ENCODE assay signal across 13 cellular contexts in the genomic region with DNA sequence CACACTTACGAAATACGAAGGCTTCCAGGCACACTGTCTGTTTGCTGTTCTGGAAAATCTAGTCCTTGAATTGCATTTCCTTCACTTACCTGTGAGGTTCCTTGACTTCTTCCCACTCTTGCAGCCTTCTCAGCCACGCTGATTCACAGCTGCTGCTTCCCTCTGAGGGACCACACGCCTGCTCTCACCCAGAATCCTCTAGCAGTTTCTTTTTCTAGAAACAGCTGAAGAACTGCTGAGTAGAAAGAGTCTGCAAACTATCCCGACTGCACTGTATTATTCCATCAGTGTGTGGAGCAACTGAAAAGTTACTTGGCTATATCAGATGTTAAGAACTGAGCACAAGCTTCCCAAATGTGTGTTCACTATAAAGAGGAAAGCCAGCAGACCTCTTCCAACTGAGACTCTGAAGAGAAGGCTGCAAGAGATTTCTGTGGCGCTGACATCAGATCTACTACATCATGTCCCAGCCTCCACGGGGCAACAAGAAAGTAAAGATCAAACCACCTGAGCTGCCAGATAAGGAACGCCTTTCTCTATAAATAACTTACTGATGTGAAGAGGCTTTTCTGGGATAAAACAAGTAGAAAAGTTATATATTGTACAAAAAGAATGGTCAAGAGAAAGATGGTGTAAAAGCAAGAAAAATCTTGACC.
A peak's percentile ranks its signal among the peaks of the same experiment; 100 is the strongest.
DNase-seq lines count a peak whose midpoint lies in the region; ATAC-seq, FAIRE-seq and TF ChIP-seq lines count a peak whose summit lies in the region.
"Had no signal": no experiment of that assay in that cellular context is flagged by ENCODE, and none has a peak within 500 bp of the region (broad histone marks: within the 10 kb centered on the region; RNA-seq: fewer than 3 reads in every experiment).

No MANE protein-coding gene starts in this region.

- H4K91ac ChIP-seq in IMR-90 (ENCODE audit: insufficient read depth, low read depth, low read length) = no peak overlapping the region

- dilution Hi-C loops in IMR-90 (cut with HindIII; ENCODE audit: low sequenced_read_pairs, unreplicated experiment) = no loop called here
- dilution Hi-C loops in keratinocyte (cut with MboI; ENCODE audit: extremely low pct_ligation_motif_present, low sequenced_read_pairs) = no loop called here

- WGBS in IMR-90 (ENCODE audit: extremely low coverage in 2 of 2, insufficient read length in 1 of 2), 2 experiments = 100% methylated on average over 2 of the region's 8 CpGs; no CpG with 5 or more reads in 1 of the 2 experiments
- 59 to 78% (median 69%) methylated on average over 8 of the region's 8 CpGs for WGBS in ovary, 3 donors

- intact Hi-C loops in IMR-90 (cut with micrococcal nuclease) (no loop called here), gastrocnemius medialis (cut with DNase I; ENCODE audit: low total_unique reads) (no loop called here), ovary (cut with DNase I) (no loop called here)

- no peak overlapping the region for H4K5ac ChIP-seq in IMR-90 (ENCODE audit: low read depth, low read length)

- in situ Hi-C loops in IMR-90 (cut with MboI; ENCODE audit: low sequenced_read_pairs) (no loop called here), gastrocnemius medialis (cut with MboI; ENCODE audit: low sequenced_read_pairs in 4 of 4) (no loop called here)

- BruUV-seq in IMR-90 (replicated peaks; lab: Mats Ljungman, UMichigan) = no TSS peak

- H2AK9ac ChIP-seq in IMR-90 (replicated peaks; ENCODE audit: low read depth, low read length, poor library complexity) = no peak overlapping the region

- peaks cover 46 to 82% of the 10 kb centered on the region in 2 experiments for H3K79me1 ChIP-seq in IMR-90 (ENCODE audit: low read depth in 1 of 2, low read length in 2 of 2)

- no peak overlapping the region for H3K23ac ChIP-seq in IMR-90 (ENCODE audit: low read depth, low read length)

- no peak overlapping the region for H3K56ac ChIP-seq in IMR-90 (ENCODE audit: extremely low read depth, insufficient read depth, low read length)

- H2BK15ac ChIP-seq in IMR-90 (ENCODE audit: low read depth, low read length) = no peak overlapping the region

- CTCF ChIA-PET in IMR-90 (lab: Yijun Ruan, JAX) = no interaction called here

- H3K9ac ChIP-seq in IMR-90 (ENCODE audit: low read depth, low read length) (no peak overlapping the region), adipocyte (ENCODE audit: low read length) (no peak overlapping the region), keratinocyte (ENCODE audit: control insufficient read depth, extremely low read depth, insufficient read depth, low read length) (no peak overlapping the region)

- H3K79me2 ChIP-seq in keratinocyte (ENCODE audit: control insufficient read depth, insufficient read depth, low read length) = no peaks in the 10 kb centered on the region

- H3K27me3 ChIP-seq in IMR-90 (ENCODE audit: control insufficient read depth, insufficient read depth, low read length) = no peaks in the 10 kb centered on the region
- H3K27me3 ChIP-seq in adipocyte (replicated peaks; ENCODE audit: control insufficient read depth, insufficient read depth, low read length) = no peaks in the 10 kb centered on the region
- H3K27me3 ChIP-seq in keratinocyte (ENCODE audit: control insufficient read depth, extremely low read depth, insufficient read depth, low read length) = no peaks in the 10 kb centered on the region
- no peaks in the 10 kb centered on the region for H3K27me3 ChIP-seq in gastrocnemius medialis
- no peaks in the 10 kb centered on the region for H3K27me3 ChIP-seq in ovary
- H3K27me3 ChIP-seq: breast epithelium had no signal

- H3K4me2 ChIP-seq in IMR-90 (ENCODE audit: low read depth, low read length) (no peak overlapping the region), keratinocyte (ENCODE audit: control insufficient read depth, extremely low read depth, insufficient read depth, low read depth, low read length) (peak overlapping the region; percentile 23)

- no peak for TF ChIP-seq EP300 in ovary (IDR thresholded peaks at IDR 0.05)

- H3K9me3 ChIP-seq in IMR-90 (ENCODE audit: control insufficient read depth, insufficient read depth, low read length) = no peaks in the 10 kb centered on the region
- no peaks in the 10 kb centered on the region for H3K9me3 ChIP-seq in adipocyte (ENCODE audit: control insufficient read depth, low read length)
- H3K9me3 ChIP-seq in keratinocyte (ENCODE audit: control insufficient read depth, low read depth, low read length) = no peaks in the 10 kb centered on the region
- H3K9me3 ChIP-seq in gastrocnemius medialis = no peaks in the 10 kb centered on the region
- H3K9me3 ChIP-seq in ovary = no peaks in the 10 kb centered on the region
- H3K9me3 ChIP-seq: breast epithelium had no signal

- POLR2A ChIA-PET in IMR-90 (lab: Charles Lee; ENCODE audit: unreplicated experiment) = no interaction called here

- TF ChIP-seq RAD21 in IMR-90 (IDR thresholded peaks at IDR 0.05; ENCODE audit: low read length) = no peak

- TF ChIP-seq CTCF in IMR-90 (conservative IDR thresholded peaks at IDR 0.05; ENCODE audit: low read depth, low read length) = no peak
- TF ChIP-seq CTCF in keratinocyte (optimal IDR thresholded peaks at IDR 0.05 in 1 of 3, IDR thresholded peaks at IDR 0.05 in 1 of 3, conservative IDR thresholded peaks at IDR 0.05 in 1 of 3; ENCODE audit: extremely low read depth in 1 of 3, insufficient read depth in 2 of 3, low read length in 3 of 3) = no peak
- TF ChIP-seq CTCF in gastrocnemius medialis (IDR thresholded peaks at IDR 0.05 in 4 of 5, conservative IDR thresholded peaks at IDR 0.05 in 1 of 5) = no peak
- no peak for TF ChIP-seq CTCF in ovary (IDR thresholded peaks at IDR 0.05)

- no peak overlapping the region for H2BK120ac ChIP-seq in IMR-90 (ENCODE audit: low read depth, low read length)

- H4K8ac ChIP-seq in IMR-90 (ENCODE audit: low read depth in 2 of 2, low read length in 2 of 2) = no peak overlapping the region

- H3K27ac ChIP-seq in IMR-90 (ENCODE audit: insufficient read depth, low read length) (no peak overlapping the region), keratinocyte (ENCODE audit: control insufficient read depth, insufficient read depth, low read length) (no peak overlapping the region), gastrocnemius medialis (no peak overlapping the region), ovary (no peak overlapping the region)
- H3K27ac ChIP-seq: breast epithelium, epithelial cell of prostate had no signal

- TF ChIP-seq POLR2A in IMR-90 (IDR thresholded peaks at IDR 0.05; ENCODE audit: low read depth, low read length) (no peak), gastrocnemius medialis (IDR thresholded peaks at IDR 0.05) (no peak), ovary (IDR thresholded peaks at IDR 0.05) (no peak)

- H3K18ac ChIP-seq in IMR-90 (ENCODE audit: low read depth, low read length) = no peak overlapping the region

- no peak overlapping the region for H2BK5ac ChIP-seq in IMR-90 (ENCODE audit: low read depth, low read length, poor library complexity, severe bottlenecking)

- H2BK20ac ChIP-seq in IMR-90 (ENCODE audit: low read depth, low read length) = no peak overlapping the region

- no peak overlapping the region for H3K4ac ChIP-seq in IMR-90 (ENCODE audit: low read depth, low read length)

- peaks cover 39% of the 10 kb centered on the region for H4K20me1 ChIP-seq in IMR-90 (ENCODE audit: insufficient read depth, low read length)
- H4K20me1 ChIP-seq in keratinocyte (ENCODE audit: control insufficient read depth, extremely low read depth, insufficient read depth, low read length) = no peaks in the 10 kb centered on the region

- H3K4me1 ChIP-seq in IMR-90 (ENCODE audit: control insufficient read depth, insufficient read depth, low read length) (peaks cover 6% of the 10 kb centered on the region), adipocyte (ENCODE audit: control insufficient read depth, insufficient read depth, low read length) (peaks cover 6% of the 10 kb centered on the region), keratinocyte (ENCODE audit: control insufficient read depth, extremely low read depth, insufficient read depth, low read length) (peaks cover 17% of the 10 kb centered on the region), gastrocnemius medialis (peaks cover 15 to 16% of the 10 kb centered on the region in 2 donors), ovary (ENCODE audit: insufficient read depth) (peaks cover 5% of the 10 kb centered on the region)
- H3K4me1 ChIP-seq: breast epithelium had no signal

- ATAC-seq in IMR-90 (ENCODE audit: low read depth) (peak; percentile 27; the same call in 1 of the 2 replicates), gastrocnemius medialis (peak; percentile 18 to 23)
- ATAC-seq: HCT116 had no signal

- H3K4me3 ChIP-seq in IMR-90 (ENCODE audit: insufficient read depth, low read depth, low read length) (no peak overlapping the region), adipocyte (ENCODE audit: low read length) (peak overlapping the region; percentile 27), keratinocyte (ENCODE audit: control insufficient read depth in 2 of 3, extremely low read depth in 1 of 3, insufficient read depth in 2 of 3, low read depth in 1 of 3, low read length in 3 of 3) (no peak overlapping the region), gastrocnemius medialis (no peak overlapping the region), ovary (no peak overlapping the region)
- H3K4me3 ChIP-seq: breast epithelium had no signal

- peak; percentile 72 for FAIRE-seq in keratinocyte (lab: Jason Lieb, UNC)

- H3K9me1 ChIP-seq in IMR-90 (ENCODE audit: insufficient read depth, low read length) = peaks cover 8% of the 10 kb centered on the region
- H3K9me1 ChIP-seq in keratinocyte (ENCODE audit: control insufficient read depth, extremely low read depth, insufficient read depth, low read length) = no peaks in the 10 kb centered on the region

- no peaks in the 10 kb centered on the region for H3K36me3 ChIP-seq in IMR-90 (ENCODE audit: control insufficient read depth, insufficient read depth, low read length)
- H3K36me3 ChIP-seq in adipocyte (ENCODE audit: control insufficient read depth, insufficient read depth, low read length, severe bottlenecking) = no peaks in the 10 kb centered on the region
- H3K36me3 ChIP-seq in keratinocyte (ENCODE audit: control insufficient read depth in 2 of 2, extremely low read depth in 1 of 2, insufficient read depth in 2 of 2, low read length in 2 of 2) = no peaks in the 10 kb centered on the region
- no peaks in the 10 kb centered on the region for H3K36me3 ChIP-seq in gastrocnemius medialis
- H3K36me3 ChIP-seq in ovary = no peaks in the 10 kb centered on the region
- H3K36me3 ChIP-seq: breast epithelium had no signal

- no peak for DNase-seq in IMR-90
- DNase-seq in adipocyte (ENCODE audit: low read depth) = no peak
- no peak for DNase-seq in keratinocyte (ENCODE audit: low read depth, low spot score)
- DNase-seq in gastrocnemius medialis = no peak
- DNase-seq in T-helper 9 cell = no peak
- no peak for DNase-seq in ovary
- no peak for DNase-seq in HPDE6-E6E7 (ENCODE audit: extremely low spot score)
- DNase-seq: GDM1, NCI-H1105 treated with DMSO at 0.1 percent for 48 hours, NCI-H526 had no signal

- no peak overlapping the region for H3K14ac ChIP-seq in IMR-90 (replicated peaks; ENCODE audit: low read depth, low read length)

- H2AFZ ChIP-seq in IMR-90 (replicated peaks; ENCODE audit: low read length, poor library complexity) (no peak overlapping the region), keratinocyte (ENCODE audit: control insufficient read depth, low read length) (no peak overlapping the region)

- H2AK5ac ChIP-seq in IMR-90 (ENCODE audit: low read depth, low read length) = no peak overlapping the region
